17 cellular contexts compared by ENCODE assay signal in genomic region chr11:67542971-67543370, GRCh38. TPM values are rescaled to one million over a fixed set of nuclear protein-coding genes. Genes with fewer than 3 reads are reported as not detected.
DNase-seq lines count a peak whose midpoint lies in the region; ATAC-seq and TF ChIP-seq lines count a peak whose summit lies in the region.
"Had no signal": no experiment of that assay in that cellular context is flagged by ENCODE, and none has a peak within 500 bp of the region (broad histone marks: within the 10 kb centered on the region; RNA-seq: fewer than 3 reads in every experiment).

No MANE protein-coding gene starts in this region.

- TF ChIP-seq POLR2A in heart left ventricle (IDR thresholded peaks at IDR 0.05), result no peak

- H3K27ac ChIP-seq in endodermal cell (ENCODE audit: low read depth, low read length) (no peak overlapping the region), heart left ventricle (no peak overlapping the region)
- H3K27ac ChIP-seq: 22Rv1, SJSA1 had no signal

- ATAC-seq in heart left ventricle, result no peak
- ATAC-seq: CD8-positive, alpha-beta T cell; GM12878 had no signal

- H3K4me3 ChIP-seq in endodermal cell (ENCODE audit: low read length), result no peak overlapping the region
- no peak overlapping the region for H3K4me3 ChIP-seq in heart left ventricle
- H3K4me3 ChIP-seq: GM12878, SJSA1 had no signal

- no peaks in the 10 kb centered on the region for H3K4me1 Mint-ChIP-seq in activated naive CD4-positive, alpha-beta T cell treated with anti-CD3 and anti-CD28 coated beads, Interleukin-2, amount 50 U/mL, for 24 hours
- H3K4me1 Mint-ChIP-seq in endodermal cell, result peaks cover 4% of the 10 kb centered on the region
- H3K4me1 Mint-ChIP-seq in glutamatergic neuron (ENCODE audit: low read depth, unreplicated experiment), result no peaks in the 10 kb centered on the region

- no peaks in the 10 kb centered on the region for H3K9me3 Mint-ChIP-seq in activated naive CD4-positive, alpha-beta T cell treated with anti-CD3 and anti-CD28 coated beads, Interleukin-2, amount 50 U/mL, for 24 hours
- peaks cover 11% of the 10 kb centered on the region for H3K9me3 Mint-ChIP-seq in endodermal cell
- peaks cover 2% of the 10 kb centered on the region for H3K9me3 Mint-ChIP-seq in glutamatergic neuron (ENCODE audit: unreplicated experiment)
- H3K9me3 Mint-ChIP-seq: CD8-positive, alpha-beta T cell had no signal

- H3K4me3 Mint-ChIP-seq in activated naive CD4-positive, alpha-beta T cell treated with anti-CD3 and anti-CD28 coated beads, Interleukin-2, amount 50 U/mL, for 24 hours, result no peak overlapping the region
- H3K4me3 Mint-ChIP-seq in endodermal cell (no peak overlapping the region), glutamatergic neuron (ENCODE audit: unreplicated experiment) (no peak overlapping the region)
- H3K4me3 Mint-ChIP-seq: CD8-positive, alpha-beta T cell had no signal

- TF ChIP-seq CTCF in endodermal cell (conservative IDR thresholded peaks at IDR 0.05), result no peak
- no peak for TF ChIP-seq CTCF in glutamatergic neuron (IDR thresholded peaks at IDR 0.05; ENCODE audit: partially characterized antibody, unreplicated experiment)
- no peak for TF ChIP-seq CTCF in heart left ventricle (IDR thresholded peaks at IDR 0.05)

- intact Hi-C loops in heart left ventricle (cut with DNase I), result no loop called here

- no peaks in the 10 kb centered on the region for H3K36me3 ChIP-seq in endodermal cell (ENCODE audit: control insufficient read depth, insufficient read depth, low read length)
- no peaks in the 10 kb centered on the region for H3K36me3 ChIP-seq in heart left ventricle
- H3K36me3 ChIP-seq: SJSA1 had no signal

- H3K9me3 ChIP-seq in endodermal cell (ENCODE audit: control insufficient read depth, low read length) (no peaks in the 10 kb centered on the region), heart left ventricle (no peaks in the 10 kb centered on the region)

- H3K27me3 ChIP-seq in endodermal cell (ENCODE audit: control insufficient read depth, insufficient read depth, low read length, poor library complexity, severe bottlenecking) (no peaks in the 10 kb centered on the region), heart left ventricle (no peaks in the 10 kb centered on the region)
- H3K27me3 ChIP-seq: SJSA1 had no signal

- no peaks in the 10 kb centered on the region for H3K4me1 ChIP-seq in endodermal cell (ENCODE audit: control insufficient read depth, insufficient read depth, low read length)
- peaks cover 0 to 15% (median 10%) of the 10 kb centered on the region in 12 donors for H3K4me1 ChIP-seq in heart left ventricle
- H3K4me1 ChIP-seq: SJSA1 had no signal

- H3K27ac Mint-ChIP-seq in activated naive CD4-positive, alpha-beta T cell treated with anti-CD3 and anti-CD28 coated beads, Interleukin-2, amount 50 U/mL, for 24 hours, result peak overlapping the region; percentile 51
- H3K27ac Mint-ChIP-seq in endodermal cell (peak overlapping the region; percentile 80), glutamatergic neuron (ENCODE audit: unreplicated experiment) (no peak overlapping the region)
- H3K27ac Mint-ChIP-seq: CD8-positive, alpha-beta T cell had no signal

- DNase-seq in activated naive CD4-positive, alpha-beta T cell treated with Interleukin-2 at 50 U/mL for 16 hours, result no peak
- peak; percentile 81 for DNase-seq in endodermal cell
- DNase-seq in glutamatergic neuron, result no peak
- DNase-seq in NCI-H345 treated with DMSO at 0.1 percent for 48 hours (lab: John Stamatoyannopoulos, UW; ENCODE audit: unreplicated experiment), result no peak
- DNase-seq in heart left ventricle, result no peak
- DNase-seq: CD8-positive, alpha-beta T cell; GDM1; NCI-H1092; NCI-H146; NCI-H2081; NCI-H510A treated with DMSO at 0.1 percent for 48 hours had no signal

- no peaks in the 10 kb centered on the region for H3K36me3 Mint-ChIP-seq in activated naive CD4-positive, alpha-beta T cell treated with anti-CD3 and anti-CD28 coated beads, Interleukin-2, amount 50 U/mL, for 24 hours
- H3K36me3 Mint-ChIP-seq in endodermal cell (ENCODE audit: low read depth), result no peaks in the 10 kb centered on the region
- peaks cover 5% of the 10 kb centered on the region for H3K36me3 Mint-ChIP-seq in glutamatergic neuron (ENCODE audit: unreplicated experiment)
- H3K36me3 Mint-ChIP-seq: CD8-positive, alpha-beta T cell had no signal

- 77 to 93% methylated on average over 2 to 6 of the region's 7 CpGs for WGBS in endodermal cell (ENCODE audit: insufficient coverage in 1 of 2, insufficient read length in 1 of 2), 2 experiments
- WGBS in heart left ventricle, 4 donors, result 57 to 70% (median 61%) methylated on average over 6 to 7 of the region's 7 CpGs

- no peak overlapping the region for H3K9ac ChIP-seq in endodermal cell (ENCODE audit: extremely low read depth, low read length, poor library complexity, severe bottlenecking)

- H3K27me3 Mint-ChIP-seq in activated naive CD4-positive, alpha-beta T cell treated with anti-CD3 and anti-CD28 coated beads, Interleukin-2, amount 50 U/mL, for 24 hours, result no peaks in the 10 kb centered on the region
- peaks cover 12% of the 10 kb centered on the region for H3K27me3 Mint-ChIP-seq in endodermal cell (ENCODE audit: insufficient read depth)
- H3K27me3 Mint-ChIP-seq in glutamatergic neuron (ENCODE audit: unreplicated experiment), result peaks cover 5% of the 10 kb centered on the region

RNA-seq across cellular contexts. Expression of gene CABP2, which starts 19.7 kb away (rescaled TPM):
- total RNA-seq in endodermal cell (not detected), glutamatergic neuron (ENCODE audit: unreplicated experiment) (not detected), heart left ventricle (not detected)
- polyA plus RNA-seq in endodermal cell (2013, experiment 1 of 2), result not detected
- not detected for polyA plus RNA-seq in endodermal cell (2013, experiment 2 of 2)
- not detected for polyA plus RNA-seq in heart left ventricle
- total RNA-seq: CD8-positive, alpha-beta T cell; GM12878; MCF 10A; SJSA1 had no signal
- polyA plus RNA-seq: BJ, GM12878 had no signal

RNA-seq across cellular contexts. Expression of gene CDK2AP2, which starts 35.0 kb away (rescaled TPM):
- total RNA-seq in endodermal cell (10 to 100 TPM; 30.6 to 47.6 TPM), glutamatergic neuron (ENCODE audit: unreplicated experiment) (21.9 TPM), heart left ventricle (100 to 1,000 TPM in 2 of 9 donors, 10 to 100 TPM in 7; 37.0 to 123 (median 59.3) TPM)
- 40.4 TPM for polyA plus RNA-seq in endodermal cell (2013, experiment 1 of 2)
- 40.4 TPM for polyA plus RNA-seq in endodermal cell (2013, experiment 2 of 2)
- 100 to 1,000 TPM in 1 of 2 donors, 10 to 100 TPM in 1; 82.7 to 461 TPM for polyA plus RNA-seq in heart left ventricle

RNA-seq across cellular contexts. Expression of gene PITPNM1, which starts 37.8 kb away (rescaled TPM):
- 100 to 1,000 TPM in 1 of 2 donors, 10 to 100 TPM in 1; 94.6 to 104 TPM for total RNA-seq in endodermal cell
- 39.0 TPM for polyA plus RNA-seq in endodermal cell (2013, experiment 1 of 2)
- 38.2 TPM for polyA plus RNA-seq in endodermal cell (2013, experiment 2 of 2)
- total RNA-seq in glutamatergic neuron (ENCODE audit: unreplicated experiment), result 25.6 TPM
- 10 to 100 TPM; 24.9 to 69.1 (median 34.3) TPM for total RNA-seq in heart left ventricle
- 10 to 100 TPM; 24.2 to 59.9 TPM for polyA plus RNA-seq in heart left ventricle

RNA-seq across cellular contexts. Expression of gene GSTP1, which starts 40.6 kb away (rescaled TPM):
- total RNA-seq in endodermal cell (1,000 to 10,000 TPM; 1,359 to 1,473 TPM), glutamatergic neuron (ENCODE audit: unreplicated experiment) (712 TPM), heart left ventricle (100 to 1,000 TPM; 294 to 830 (median 341) TPM)
- 860 TPM for polyA plus RNA-seq in endodermal cell (2013, experiment 1 of 2)
- 803 TPM for polyA plus RNA-seq in endodermal cell (2013, experiment 2 of 2)
- polyA plus RNA-seq in heart left ventricle, result 100 to 1,000 TPM; 549 to 576 TPM
